ENCODE assay signal across 1 cellular context in genomic region chr17:78738245-78738644, GRCh38.
TF ChIP-seq lines count a peak whose summit lies in the region.

No MANE protein-coding gene starts in this region.

TF ChIP-seq in GM12878, 131 proteins besides CTCF, POLR2A, EP300 and RAD21:
- TF ChIP-seq BCLAF1 (IDR thresholded peaks at IDR 0.05): no peak
- TF ChIP-seq ZSCAN29 (IDR thresholded peaks at IDR 0.05): no peak
- TF ChIP-seq SMAD5 (IDR thresholded peaks at IDR 0.05; ENCODE audit: low read depth): no peak
- TF ChIP-seq IRF4 (IDR thresholded peaks at IDR 0.05; ENCODE audit: low read depth, low read length): no peak
- TF ChIP-seq RELA (IDR thresholded peaks at IDR 0.05; ENCODE audit: borderline replicate concordance, partially characterized antibody): no peak
- no peak for TF ChIP-seq USF2 (IDR thresholded peaks at IDR 0.05; ENCODE audit: borderline replicate concordance, low read depth, low read length)
- TF ChIP-seq SIN3A (IDR thresholded peaks at IDR 0.05; ENCODE audit: low read depth, low read length): no peak
- no peak for TF ChIP-seq BHLHE40 (IDR thresholded peaks at IDR 0.05; ENCODE audit: borderline replicate concordance in 1 of 2, low read depth in 2 of 2, low read length in 1 of 2)
- TF ChIP-seq MTA3 (IDR thresholded peaks at IDR 0.05; ENCODE audit: borderline replicate concordance, low read length): no peak
- no peak for TF ChIP-seq CREM (IDR thresholded peaks at IDR 0.05; ENCODE audit: low read depth)
- TF ChIP-seq TCF3 (IDR thresholded peaks at IDR 0.05; ENCODE audit: borderline replicate concordance, insufficient read depth, low read depth, low read length): no peak
- TF ChIP-seq TARDBP (IDR thresholded peaks at IDR 0.05; ENCODE audit: borderline replicate concordance): no peak
- TF ChIP-seq ZZZ3 (IDR thresholded peaks at IDR 0.05; ENCODE audit: control insufficient read depth, insufficient read length, low read depth): no peak
- no peak for TF ChIP-seq PML (IDR thresholded peaks at IDR 0.05; ENCODE audit: low read length)
- no peak for TF ChIP-seq RFX5 (IDR thresholded peaks at IDR 0.05; ENCODE audit: low read depth, low read length)
- TF ChIP-seq GATAD2B (conservative IDR thresholded peaks at IDR 0.05; ENCODE audit: low read depth): no peak
- TF ChIP-seq SKIL (IDR thresholded peaks at IDR 0.05; ENCODE audit: low read depth, poor library complexity, severe bottlenecking): no peak
- TF ChIP-seq ZNF622 (IDR thresholded peaks at IDR 0.05): no peak
- no peak for TF ChIP-seq BCL11A (IDR thresholded peaks at IDR 0.05; ENCODE audit: low read depth, low read length)
- no peak for TF ChIP-seq NR2F1 (conservative IDR thresholded peaks at IDR 0.05)
